6 cellular contexts compared by ENCODE assay signal in the genomic region with DNA sequence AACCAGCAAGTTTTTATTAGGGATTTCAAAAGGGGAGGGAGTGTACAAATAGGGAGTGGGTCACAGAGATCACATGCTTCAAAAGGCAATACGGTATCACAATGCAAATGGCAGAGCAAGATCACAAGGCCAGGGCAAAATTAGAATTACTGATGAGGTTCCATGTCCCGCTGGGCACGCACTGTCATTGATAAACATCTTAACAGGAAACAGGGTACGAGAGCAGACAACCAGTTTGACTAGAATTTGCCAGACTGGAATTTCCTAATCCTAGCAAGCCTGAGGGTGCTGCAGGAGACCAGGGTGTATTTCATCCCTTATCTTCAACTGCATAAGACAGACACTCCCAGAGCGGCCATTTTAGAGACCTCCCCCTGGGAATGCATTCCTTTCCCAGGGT. TPM values are rescaled to one million over a fixed set of nuclear protein-coding genes. Genes with fewer than 3 reads are reported as not detected.
A peak's percentile ranks its signal among the peaks of the same experiment; 100 is the strongest.
DNase-seq lines count a peak whose midpoint lies in the region; ATAC-seq, FAIRE-seq and TF ChIP-seq lines count a peak whose summit lies in the region.
"Not testable (repeated sequence)": the region's sequence is repeated elsewhere in the genome, so short reads cannot be mapped to it uniquely, and the experiment has no call there.

No MANE protein-coding gene starts in this region.

- DNase-seq in Calu3 (peak; percentile 56), SK-N-DZ (ENCODE audit: low spot score) (peak; percentile 52)
- not testable (repeated sequence) for DNase-seq in K562 (ENCODE audit: extremely low read depth in 1 of 4, low spot score in 3 of 4); endothelial cell (ENCODE audit: low spot score); neural crest cell (ENCODE audit: low read depth, low spot score); smooth muscle cell (lab: John Stamatoyannopoulos, UW; ENCODE audit: unreplicated experiment)

- H3K9me3 ChIP-seq in K562 (replicated peaks; ENCODE audit: control insufficient read depth, insufficient read depth, low read depth, low read length); smooth muscle cell (replicated peaks; ENCODE audit: low read depth): not testable (repeated sequence)

- not testable (repeated sequence) for H3K27me3 Mint-ChIP-seq in Calu3 (ENCODE audit: unreplicated experiment); endothelial cell (ENCODE audit: unreplicated experiment); neural crest cell (ENCODE audit: low read depth)

- not testable (repeated sequence) for H3F3A ChIP-seq in smooth muscle cell (ENCODE audit: low read depth)

- H3K27ac Mint-ChIP-seq in Calu3 (ENCODE audit: unreplicated experiment) (peak overlapping the region; percentile 16), neural crest cell (ENCODE audit: unreplicated experiment) (peak overlapping the region; percentile 73)
- not testable (repeated sequence) for H3K27ac Mint-ChIP-seq in endothelial cell (ENCODE audit: unreplicated experiment)

- not testable (repeated sequence) for BruUV-seq in Calu3 (replicated peaks; lab: Mats Ljungman, UMichigan); K562 (replicated peaks; lab: Mats Ljungman, UMichigan)

- not testable (repeated sequence) for H3K9ac ChIP-seq in K562 (ENCODE audit: insufficient read depth in 1 of 2, low read depth in 2 of 2, low read length in 2 of 2); smooth muscle cell (ENCODE audit: low read depth)

- in situ Hi-C loops in K562 (cut with MboI), result not testable (repeated sequence)

- H3K4me3 ChIP-seq in K562, smooth muscle cell: not testable (repeated sequence)

- not testable (repeated sequence) for ATAC-seq in K562

- H3K36me3 ChIP-seq in K562 (ENCODE audit: control insufficient read depth, insufficient read depth, low read length) (peaks cover 62% of the 10 kb centered on the region), smooth muscle cell (ENCODE audit: low read depth) (peaks cover 16% of the 10 kb centered on the region)

- TF ChIP-seq RAD21 in K562 (CRISPR knock-in tag; conservative IDR thresholded peaks at IDR 0.05 in 1 of 2, IDR thresholded peaks at IDR 0.05 in 1 of 2), result not testable (repeated sequence)

- not testable (repeated sequence) for H3K9me1 ChIP-seq in K562 (ENCODE audit: control insufficient read depth, insufficient read depth, low read length)

- not testable (repeated sequence) for TF ChIP-seq CTCF in Calu3 (IDR thresholded peaks at IDR 0.05; ENCODE audit: unreplicated experiment); K562 (IDR thresholded peaks at IDR 0.05 in 2 of 3, conservative IDR thresholded peaks at IDR 0.05 in 1 of 3; ENCODE audit: insufficient read depth in 2 of 3, low read depth in 1 of 3, low read length in 3 of 3); endothelial cell (IDR thresholded peaks at IDR 0.05; ENCODE audit: unreplicated experiment); neural crest cell (conservative IDR thresholded peaks at IDR 0.05); smooth muscle cell (IDR thresholded peaks at IDR 0.05; ENCODE audit: borderline replicate concordance, insufficient read depth, poor library complexity, severe bottlenecking)

- H3K4me1 Mint-ChIP-seq in Calu3 (ENCODE audit: low read depth, unreplicated experiment) (peaks cover 45% of the 10 kb centered on the region), neural crest cell (peaks cover 66% of the 10 kb centered on the region)
- H3K4me1 Mint-ChIP-seq in endothelial cell (ENCODE audit: unreplicated experiment), result not testable (repeated sequence)

- H3K4me2 ChIP-seq in K562 (ENCODE audit: insufficient read depth, low read length); smooth muscle cell: not testable (repeated sequence)

- H3K36me3 Mint-ChIP-seq in Calu3 (ENCODE audit: insufficient read depth, unreplicated experiment) (peaks cover 25% of the 10 kb centered on the region), endothelial cell (ENCODE audit: low read depth, unreplicated experiment) (peaks cover 64% of the 10 kb centered on the region), neural crest cell (ENCODE audit: low read depth) (peaks cover 61% of the 10 kb centered on the region)

- POLR2A ChIA-PET in K562 (lab: Yijun Ruan, JAX), result not testable (repeated sequence)

- H3K4me3 Mint-ChIP-seq in Calu3 (ENCODE audit: low read depth, unreplicated experiment), result not testable (repeated sequence)
- H3K4me3 Mint-ChIP-seq in endothelial cell (ENCODE audit: unreplicated experiment) (peak overlapping the region; percentile 74), neural crest cell (peak overlapping the region; percentile 29)

- H3K9me3 Mint-ChIP-seq in Calu3 (ENCODE audit: low read depth, unreplicated experiment), result not testable (repeated sequence)
- H3K9me3 Mint-ChIP-seq in endothelial cell (ENCODE audit: unreplicated experiment) (peaks cover 12% of the 10 kb centered on the region), neural crest cell (peaks cover 20% of the 10 kb centered on the region)

- not testable (repeated sequence) for TF ChIP-seq EP300 in K562 (IDR thresholded peaks at IDR 0.05; ENCODE audit: low read length)

- FAIRE-seq in K562 (lab: Jason Lieb, UNC), result not testable (repeated sequence)

- H4K20me1 ChIP-seq in K562 (replicated peaks; ENCODE audit: control insufficient read depth, insufficient read depth, low read length); smooth muscle cell (ENCODE audit: low read depth): not testable (repeated sequence)

- H3K27ac ChIP-seq in K562 (ENCODE audit: extremely low read depth, low read depth, low read length), result not testable (repeated sequence)
- H3K27ac ChIP-seq in smooth muscle cell (ENCODE audit: low read depth), result peak overlapping the region; percentile 64

- intact Hi-C loops in Calu3 (cut with micrococcal nuclease; ENCODE audit: unreplicated experiment); K562 (cut with micrococcal nuclease): not testable (repeated sequence)

- CTCF ChIA-PET in Calu3 (lab: Charles Lee), result interaction anchor here (0.5 kb wide), 1 partner anchor 17 kb away, joined by 6 read pairs; no protein-coding TSS in a partner anchor
- CTCF ChIA-PET in K562 (lab: Yijun Ruan, JAX; ENCODE audit: low intra/inter-chr PET ratio), result not testable (repeated sequence)

- not testable (repeated sequence) for H3K4me1 ChIP-seq in K562 (replicated peaks in 1 of 2; ENCODE audit: control insufficient read depth in 2 of 2, insufficient read depth in 2 of 2, low read length in 2 of 2); smooth muscle cell (ENCODE audit: low read depth)

- not testable (repeated sequence) for TF ChIP-seq POLR2A in K562 (conservative IDR thresholded peaks at IDR 0.05)

- not testable (repeated sequence) for H3K27me3 ChIP-seq in K562 (ENCODE audit: control insufficient read depth in 2 of 2, insufficient read depth in 2 of 2, low read length in 2 of 2); smooth muscle cell (ENCODE audit: low read depth)

- H3K79me2 ChIP-seq in K562 (ENCODE audit: control insufficient read depth, insufficient read depth, low read length), result peaks cover 21% of the 10 kb centered on the region
- not testable (repeated sequence) for H3K79me2 ChIP-seq in smooth muscle cell (ENCODE audit: low read depth)

- H2AFZ ChIP-seq in K562 (ENCODE audit: low read depth, low read length); smooth muscle cell (ENCODE audit: low read depth): not testable (repeated sequence)

- whole genome bisulfite sequencing in K562 (ENCODE audit: insufficient coverage, low coverage, missing lambda C conversion rate), result 74% methylated on average over 4 of the region's 5 CpGs
- 88% methylated on average over 5 of the region's 5 CpGs for WGBS in smooth muscle cell (ENCODE audit: low lambda C conversion rate)

TF ChIP-seq in K562, 482 proteins besides CTCF, POLR2A, EP300 and RAD21 (continues in another document):
- 0 out of 2 replicates have a peak, but pooled peaks have one; percentile 23 for TF ChIP-seq CBX5 (IDR thresholded peaks at IDR 0.05; ENCODE audit: borderline replicate concordance, low read depth)

RNA-seq across cellular contexts. Expression of gene SCCPDH, which starts 4.8 kb away (rescaled TPM):
- total RNA-seq in Calu3 (2022) (36.0 and 40.0 TPM in 2 replicates), K562 (2014; rRNA removed) (37.1 and 42.3 TPM in 2 replicates), K562 (2014; rRNA removed; fragmentation: Illumina TruSeq; extraction: Trizol) (47.1 and 54.4 TPM in 2 replicates), K562 (2015; rRNA removed; fragmentation: Illumina TruSeq; extraction: Trizol) (36.6 and 38.2 TPM in 2 replicates), K562 (2021) (37.8 and 38.3 TPM in 2 replicates), endothelial cell (ENCODE audit: unreplicated experiment) (19.5 TPM), neural crest cell (53.1 and 54.3 TPM in 2 replicates), smooth muscle cell (23.7 and 27.0 TPM in 2 replicates)
- polyA plus RNA-seq in SK-N-DZ (2014; cell fraction: cytosol; rRNA removed), result 47.1 and 50.8 TPM in 2 replicates
- 19.9 and 29.8 TPM in 2 replicates for polyA plus RNA-seq in SK-N-DZ (2014; cell fraction: nucleus; rRNA removed)
- total RNA-seq in K562 (2011; cell fraction: chromatin; rRNA removed; ENCODE audit: low replicate concordance), result 13.0 and 22.1 TPM in 2 replicates
- 18.0 and 18.2 TPM in 2 replicates for total RNA-seq in K562 (2011; cell fraction: nucleolus; rRNA removed)
- total RNA-seq in K562 (2011; cell fraction: nucleoplasm; rRNA removed), result 25.6 and 32.5 TPM in 2 replicates
- polyA plus RNA-seq in K562 (2011; rRNA removed) (39.9 and 61.9 TPM in 2 replicates), K562 (2014; fragmentation: Illumina TruSeq; extraction: Trizol) (28.8 and 29.8 TPM in 2 replicates), K562 (2014; fragmentation: Nextera tagmentation; extraction: Ambion mirVana) (10 to 100 TPM in 1 of 2 experiments, 1 to 10 TPM in 1; 7.0 to 11.8 TPM), K562 (2014; rRNA removed) (48.2 and 51.9 TPM in 2 replicates), smooth muscle cell (19.6 and 26.2 TPM in 2 replicates)
- 20.4 and 30.0 TPM in 2 replicates for polyA plus RNA-seq in K562 (2011; cell fraction: cytosol; rRNA removed)
- 9.3 and 15.3 TPM in 2 replicates for polyA plus RNA-seq in K562 (2011; cell fraction: nucleus; rRNA removed)
- polyA plus RNA-seq in K562 (2012), result 34.8 and 38.1 TPM in 2 replicates
- 40.2 and 42.3 TPM in 2 replicates for polyA minus RNA-seq in K562 (2011; rRNA and poly(A)+ RNA removed)
- 14.8 and 14.9 TPM in 2 replicates for polyA minus RNA-seq in K562 (2011; cell fraction: cytosol; rRNA and poly(A)+ RNA removed)
- polyA minus RNA-seq in K562 (2011; cell fraction: nucleus; rRNA and poly(A)+ RNA removed), result 8.1 and 12.9 TPM in 2 replicates
